In the genomic region with DNA sequence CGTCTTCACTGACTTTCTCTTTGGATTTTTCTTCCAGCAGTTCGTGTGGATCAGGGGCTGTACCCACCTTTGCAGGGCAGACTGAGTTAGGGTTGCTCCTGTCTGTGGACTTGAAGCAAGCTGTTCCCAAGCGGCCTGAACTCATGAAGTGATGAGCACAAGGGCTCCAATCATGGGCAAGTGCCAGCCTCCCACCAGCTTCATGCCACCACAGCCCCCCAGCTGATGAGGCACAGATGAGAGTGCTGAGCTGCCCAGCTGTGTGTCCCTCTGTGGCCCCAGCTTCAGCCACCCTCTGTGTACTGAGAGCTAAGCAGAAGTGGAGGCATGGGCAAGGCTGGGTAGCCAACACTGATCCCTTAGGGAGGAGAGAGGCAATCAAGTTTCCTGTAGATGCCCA, we compare ENCODE assay signal across 28 cellular contexts. TPM values are rescaled to one million over a fixed set of nuclear protein-coding genes. Genes with fewer than 3 reads are reported as not detected.
"Had no signal": no experiment of that assay in that cellular context is flagged by ENCODE, and none has a peak within 500 bp of the region (broad histone marks: within the 10 kb centered on the region; RNA-seq: fewer than 3 reads in every experiment).

No MANE protein-coding gene starts in this region.

- H3K27ac ChIP-seq: epithelial cell of prostate, esophagus muscularis mucosa, gastrocnemius medialis, heart right ventricle, parathyroid adenoma, psoas muscle, right lobe of liver, testis, tibial nerve had no signal

- H3K9me3 Mint-ChIP-seq: mesothelial cell of epicardium; nephron progenitor cell; stimulated activated naive B cell treated with anti-CD40 and anti-IgM and Interleukin-4, amounts not matched to agents 10 μg/mL and 1 μg/mL and 100 μg/mL, for 72 hours; stimulated activated naive CD8-positive, alpha-beta T cell treated with anti-CD3 and anti-CD28 coated beads, Interleukin-15, amount 100 ng/mL, for 72 hours had no signal

- H3K9me3 ChIP-seq: esophagus muscularis mucosa, gastrocnemius medialis, heart right ventricle, psoas muscle, right lobe of liver, testis, tibial nerve had no signal

- H3K4me1 ChIP-seq: parathyroid adenoma, psoas muscle, right lobe of liver had no signal

- H3K36me3 ChIP-seq: esophagus muscularis mucosa, gastrocnemius medialis, heart right ventricle, right lobe of liver, tibial nerve had no signal

- H3K4me3 Mint-ChIP-seq: mesothelial cell of epicardium; nephron progenitor cell; stimulated activated naive B cell treated with anti-CD40 and anti-IgM and Interleukin-4, amounts not matched to agents 10 μg/mL and 1 μg/mL and 100 μg/mL, for 72 hours; stimulated activated naive CD8-positive, alpha-beta T cell treated with anti-CD3 and anti-CD28 coated beads, Interleukin-15, amount 100 ng/mL, for 72 hours had no signal

- H3K27me3 Mint-ChIP-seq: stimulated activated naive CD8-positive, alpha-beta T cell treated with anti-CD3 and anti-CD28 coated beads, Interleukin-15, amount 100 ng/mL, for 72 hours had no signal

- H3K36me3 Mint-ChIP-seq: mesothelial cell of epicardium had no signal

- DNase-seq: effector memory CD4-positive, alpha-beta T cell; gastrocnemius medialis; heart right ventricle; hypothalamus; kidney glomerular epithelial cell; mammary epithelial cell; nephron progenitor cell; psoas muscle; retina; stimulated activated CD4-positive, alpha-beta T cell treated with anti-CD3 and anti-CD28 coated beads, Interleukin-2, amount 100 ng/mL, for 24 hours; stimulated activated CD4-positive, alpha-beta T cell treated with anti-CD3 and anti-CD28 coated beads, Interleukin-4, amount 100 ng/mL, for 4 hours; stimulated activated naive B cell treated with anti-CD40 and anti-IgM and Interleukin-4, amounts not matched to agents 10 μg/mL and 1 μg/mL and 100 μg/mL, for 72 hours; stimulated activated naive CD8-positive, alpha-beta T cell treated with anti-CD3 and anti-CD28 coated beads, Interleukin-15, amount 100 ng/mL, for 72 hours; testis had no signal

- H3K27ac Mint-ChIP-seq: mesothelial cell of epicardium; nephron progenitor cell; stimulated activated naive B cell treated with anti-CD40 and anti-IgM and Interleukin-4, amounts not matched to agents 10 μg/mL and 1 μg/mL and 100 μg/mL, for 72 hours; stimulated activated naive CD8-positive, alpha-beta T cell treated with anti-CD3 and anti-CD28 coated beads, Interleukin-15, amount 100 ng/mL, for 72 hours had no signal

- H3K4me3 ChIP-seq: esophagus muscularis mucosa, gastrocnemius medialis, heart right ventricle, psoas muscle, right lobe of liver, testis, tibial nerve had no signal

- ATAC-seq: gastrocnemius medialis; heart right ventricle; left lobe of liver; psoas muscle; right lobe of liver; stimulated activated naive B cell treated with anti-CD40 and anti-IgM and Interleukin-4, amounts not matched to agents 10 μg/mL and 1 μg/mL and 100 μg/mL, for 72 hours; stimulated activated naive CD8-positive, alpha-beta T cell treated with anti-CD3 and anti-CD28 coated beads, Interleukin-15, amount 100 ng/mL, for 72 hours had no signal

- H3K27me3 ChIP-seq: gastrocnemius medialis, right lobe of liver, testis had no signal

RNA-seq across cellular contexts. Expression of gene ANKRD63, which starts 28.1 kb away (rescaled TPM):
- total RNA-seq: esophagus muscularis mucosa, fibroblast of villous mesenchyme, gastrocnemius medialis, left lobe of liver, lower leg skin, mammary epithelial cell, myocyte, omental fat pad, psoas muscle, skeletal muscle tissue, subcutaneous adipose tissue, tibial nerve, ureter had no signal
- polyA plus RNA-seq: heart right ventricle, mammary epithelial cell, psoas muscle had no signal

RNA-seq across cellular contexts. Expression of gene PHGR1, which starts 39.8 kb away (rescaled TPM):
- total RNA-seq: fibroblast of villous mesenchyme, heart right ventricle, left lobe of liver, mammary epithelial cell, mesothelial cell of epicardium, myocyte, omental fat pad, psoas muscle, right lobe of liver, skeletal muscle tissue, testis, tibial nerve, ureter had no signal
- polyA plus RNA-seq: heart right ventricle, mammary epithelial cell had no signal
